8 cellular contexts compared by ENCODE assay signal in the genomic region with DNA sequence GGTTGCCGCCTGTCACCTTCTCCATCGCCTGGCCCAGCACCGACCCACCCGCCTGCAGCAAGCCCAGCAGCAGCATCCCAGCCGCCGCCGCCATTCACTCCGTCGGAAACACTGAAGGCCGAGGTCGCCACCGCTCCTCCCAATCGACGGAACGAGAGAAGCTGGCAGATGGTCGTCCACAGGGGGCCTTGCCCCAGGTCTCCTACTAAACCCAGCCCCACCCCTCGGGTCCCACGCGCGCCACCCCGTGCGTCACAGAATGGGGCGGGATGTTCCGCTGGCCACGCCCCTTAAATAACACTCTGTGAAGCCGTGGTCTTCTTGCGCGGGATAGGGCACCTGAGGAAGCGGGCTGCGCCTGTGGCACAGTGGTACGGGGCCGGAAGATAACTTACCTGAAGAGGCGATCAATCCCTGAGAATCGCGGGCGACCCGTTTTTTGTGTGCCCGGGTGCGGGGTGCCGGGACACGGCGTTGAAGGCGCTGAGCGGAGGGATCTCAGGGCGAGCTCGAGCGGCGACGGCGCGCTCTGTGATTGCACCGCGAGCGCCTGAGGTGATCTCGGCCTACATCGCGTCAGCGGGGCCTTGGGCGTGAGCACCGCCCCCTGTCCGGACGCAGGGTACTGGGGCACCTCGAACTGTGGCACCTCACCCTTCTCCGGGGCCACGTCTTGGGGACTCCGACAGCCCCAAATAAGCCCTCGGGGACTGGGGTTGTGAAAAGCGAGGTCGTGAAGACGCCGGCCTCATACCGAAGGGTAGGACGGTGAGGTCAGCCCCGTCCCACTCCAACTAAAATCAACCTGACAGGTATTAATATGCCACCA. TPM values are rescaled to one million over a fixed set of nuclear protein-coding genes. Genes with fewer than 3 reads are reported as not detected.
DNase-seq lines count a peak whose midpoint lies in the region; ATAC-seq and TF ChIP-seq lines count a peak whose summit lies in the region.

Gene CYP51A1, minus strand, starts transcription at position 207 of the 829 bp plus-strand sequence. Its CDS starts 113 bp downstream, at position 94.

- H3K27ac Mint-ChIP-seq in immature natural killer cell = peak within 1 kb of the TSS; percentile 98 to 100 (median 100)

- DNase-seq in AG09319 (ENCODE audit: extremely low read depth, low read depth) (peak; percentile 79), NCI-H345 treated with DMSO at 0.1 percent for 48 hours (lab: John Stamatoyannopoulos, UW; ENCODE audit: unreplicated experiment) (peak; percentile 86), caudate nucleus (lab: John Stamatoyannopoulos, UW) (peak; percentile 47 to 95 (median 89)), immature natural killer cell (peak; percentile 96 to 97 (median 97)), smooth muscle cell of the brain vasculature (ENCODE audit: low read depth, low spot score) (peak; percentile 86)
- DNase-seq in activated CD4-positive, CD25-positive, alpha-beta regulatory T cell (lab: John Stamatoyannopoulos, UW) = peak; percentile 75 to 87 (median 80)

- H3K27me3 Mint-ChIP-seq in immature natural killer cell (ENCODE audit: low read depth in 3 of 3) = peaks cover 21 to 28% (median 22%) of the 10 kb centered on the region in 3 donors

- H3K4me3 Mint-ChIP-seq in immature natural killer cell = peak within 1 kb of the TSS; percentile 94 to 99 (median 97)

- H3K27ac ChIP-seq in caudate nucleus (ENCODE audit: low read depth, low read length) = peak within 1 kb of the TSS; percentile 95

- H3K36me3 Mint-ChIP-seq in immature natural killer cell = no peaks in the 10 kb centered on the region

- no peaks in the 10 kb centered on the region for H3K9me3 Mint-ChIP-seq in immature natural killer cell

- peaks cover 31% of the 10 kb centered on the region in 2 donors for H3K4me1 Mint-ChIP-seq in immature natural killer cell

- ATAC-seq in GM19035 (IDR thresholded peaks at IDR 0.05; ENCODE audit: unreplicated experiment) (peak; percentile 88), HG03342 (IDR thresholded peaks at IDR 0.05; ENCODE audit: unreplicated experiment) (peak; percentile 86)

- no peak; the same call in 1 of the 2 replicates for TF ChIP-seq CTCF in AG09319 (IDR thresholded peaks at IDR 0.05; ENCODE audit: low read depth, low read length)

RNA-seq across cellular contexts. Expression of gene CYP51A1, which starts in this region (rescaled TPM):
- polyA plus RNA-seq in immature natural killer cell = 10 to 100 TPM in 2 of 3 donors, 1 to 10 TPM in 1; 8.2 to 17.1 (median 16.9) TPM

Comparison
In these comparisons a context has a peak if more than half of its experiments do, and no peak if none do; other contexts are left out.
1. Peak in every context shown above with its lines: DNase-seq, ATAC-seq and H3K27ac ChIP-seq.